ENCODE assay signal across 31 cellular contexts in genomic region chr10:66888237-66888636, GRCh38. TPM values are rescaled to one million over a fixed set of nuclear protein-coding genes. Genes with fewer than 3 reads are reported as not detected.
"Had no signal": no experiment of that assay in that cellular context is flagged by ENCODE, and none has a peak within 500 bp of the region (broad histone marks: within the 10 kb centered on the region; RNA-seq: fewer than 3 reads in every experiment).

No MANE protein-coding gene starts in this region.

- H3K27me3 ChIP-seq: heart left ventricle, pancreas, right atrium auricular region, stomach, testis, thyroid gland, transverse colon, upper lobe of right lung had no signal

- H3K36me3 ChIP-seq: heart left ventricle, left ventricle myocardium inferior, pancreas, right atrium auricular region, stomach, thyroid gland, transverse colon, upper lobe of right lung had no signal

- H3K4me3 ChIP-seq: heart left ventricle, left ventricle myocardium inferior, lung, mucosa of descending colon, pancreas, psoas muscle, right atrium auricular region, skin epidermis, stomach, testis, thyroid gland, transverse colon, upper lobe of right lung had no signal

- DNase-seq: heart left ventricle; hypothalamus; immature natural killer cell; kidney; left ventricle myocardium inferior; midbrain; mucosa of descending colon; naive thymus-derived CD4-positive, alpha-beta T cell; pancreas; psoas muscle; stimulated activated CD4-positive, alpha-beta T cell treated with anti-CD3 and anti-CD28 coated beads, Interleukin-12 subunit alpha, Interleukin-12 subunit beta, amount 100 ng/mL, for 4 hours; stimulated activated CD4-positive, alpha-beta T cell treated with anti-CD3 and anti-CD28 coated beads, Interleukin-15, amount 100 ng/mL, for 24 hours; stimulated activated CD4-positive, alpha-beta T cell treated with anti-CD3 and anti-CD28 coated beads, Interleukin-2, amount 100 ng/mL, for 24 hours; stimulated activated CD4-positive, alpha-beta T cell treated with anti-CD3 and anti-CD28 coated beads, Interleukin-4, amount 100 ng/mL, for 1 hour; stimulated activated naive B cell treated with anti-CD40 and anti-IgM and Interleukin-4, amounts not matched to agents 10 μg/mL and 1 μg/mL and 100 μg/mL, for 72 hours; stimulated activated naive CD8-positive, alpha-beta T cell treated with anti-CD3 and anti-CD28 coated beads, Interleukin-15, Interleukin-2, amounts not matched to agents 100 U/mL and 50 U/mL, for 24 hours; stomach; testis; thyroid gland; transverse colon; upper lobe of right lung had no signal

- FAIRE-seq: islet of Langerhans, kidney, pancreas, urothelium cell line had no signal

RNA-seq across cellular contexts. Expression of gene LRRTM3, which starts 37.6 kb away (rescaled TPM):
- total RNA-seq: heart left ventricle; left ventricle myocardium inferior; lower leg skin; mesenteric fat pad; naive thymus-derived CD4-positive, alpha-beta T cell; natural killer cell treated with Interleukin-12 subunit alpha and Interleukin-12 subunit beta and Interleukin-15 and Interleukin-18, amount 100 ng/mL, for 72 hours; osteoblast; posterior vena cava; psoas muscle; right atrium auricular region; thyroid gland; transverse colon; upper lobe of right lung had no signal
